In genomic region chr20:13638162-13638495, GRCh38 we compare ENCODE assay signal across 8 cellular contexts. TPM values are rescaled to one million over a fixed set of nuclear protein-coding genes. Genes with fewer than 3 reads are reported as not detected.
A peak's percentile ranks its signal among the peaks of the same experiment; 100 is the strongest.
DNase-seq lines count a peak whose midpoint lies in the region; ATAC-seq and TF ChIP-seq lines count a peak whose summit lies in the region.

No MANE protein-coding gene starts in this region.

- no peaks in the 10 kb centered on the region for H3K27me3 Mint-ChIP-seq in activated T-cell treated with anti-CD3 and anti-CD28 coated beads, Interleukin-2, amount 50 U/mL, for 72 hours (ENCODE audit: low read depth)
- H3K27me3 Mint-ChIP-seq in progenitor cell of endocrine pancreas, result peaks cover 13% of the 10 kb centered on the region

- TF ChIP-seq CTCF in RWPE2 (IDR thresholded peaks at IDR 0.05; ENCODE audit: poor library complexity, severe bottlenecking) (no peak), fibroblast of mammary gland (conservative IDR thresholded peaks at IDR 0.05; ENCODE audit: control insufficient read depth, insufficient read depth, low read depth, low read length) (no peak), progenitor cell of endocrine pancreas (IDR thresholded peaks at IDR 0.05; ENCODE audit: unreplicated experiment) (no peak)

- no peaks in the 10 kb centered on the region for H3K36me3 ChIP-seq in RWPE2 (ENCODE audit: low read depth)

- H3K4me1 ChIP-seq in RWPE2 (ENCODE audit: insufficient read depth, poor library complexity, severe bottlenecking), result peaks cover 12% of the 10 kb centered on the region

- H3K4me3 ChIP-seq in RWPE2 (ENCODE audit: severe bottlenecking) (peak overlapping the region; percentile 81), fibroblast of mammary gland (ENCODE audit: control insufficient read depth, low read depth, low read length) (peak overlapping the region; percentile 94)

- H3K36me3 Mint-ChIP-seq in activated T-cell treated with anti-CD3 and anti-CD28 coated beads, Interleukin-2, amount 50 U/mL, for 72 hours (ENCODE audit: insufficient read depth in 2 of 2), result peaks cover 0 to 2% of the 10 kb centered on the region in 2 donors
- H3K36me3 Mint-ChIP-seq in progenitor cell of endocrine pancreas (ENCODE audit: insufficient read depth), result peaks cover 3% of the 10 kb centered on the region

- no peaks in the 10 kb centered on the region for H3K9me3 ChIP-seq in RWPE2 (ENCODE audit: severe bottlenecking)

- H3K4me3 Mint-ChIP-seq in activated T-cell treated with anti-CD3 and anti-CD28 coated beads, Interleukin-2, amount 50 U/mL, for 72 hours, result peak overlapping the region; percentile 95 to 99
- H3K4me3 Mint-ChIP-seq in progenitor cell of endocrine pancreas (ENCODE audit: low read depth), result peak overlapping the region; percentile 91

- peak overlapping the region; percentile 50 for H3K27ac Mint-ChIP-seq in activated T-cell treated with anti-CD3 and anti-CD28 coated beads, Interleukin-2, amount 50 U/mL, for 72 hours
- H3K27ac Mint-ChIP-seq in progenitor cell of endocrine pancreas, result peak overlapping the region; percentile 95

- peak overlapping the region; percentile 70 for H3K27ac ChIP-seq in RWPE2 (ENCODE audit: poor library complexity, severe bottlenecking)
- no peak overlapping the region for H3K27ac ChIP-seq in caudate nucleus (ENCODE audit: low read depth, low read length)

- H3K9me3 Mint-ChIP-seq in activated T-cell treated with anti-CD3 and anti-CD28 coated beads, Interleukin-2, amount 50 U/mL, for 72 hours, result no peaks in the 10 kb centered on the region
- no peaks in the 10 kb centered on the region for H3K9me3 Mint-ChIP-seq in progenitor cell of endocrine pancreas (ENCODE audit: low read depth)

- no peaks in the 10 kb centered on the region for H3K27me3 ChIP-seq in RWPE2 (ENCODE audit: insufficient read depth, poor library complexity, severe bottlenecking)

- H3K4me1 Mint-ChIP-seq in activated T-cell treated with anti-CD3 and anti-CD28 coated beads, Interleukin-2, amount 50 U/mL, for 72 hours (ENCODE audit: low read depth), result peaks cover 39% of the 10 kb centered on the region
- peaks cover 14% of the 10 kb centered on the region for H3K4me1 Mint-ChIP-seq in progenitor cell of endocrine pancreas (ENCODE audit: low read depth)

- ATAC-seq in activated T-cell treated with anti-CD3 and anti-CD28 coated beads, Interleukin-2, amount 50 U/mL, for 72 hours (replicated peaks in 1 of 2), result no peak
- ATAC-seq in RWPE2 (ENCODE audit: low read depth) (peak; percentile 34), HG03378 (IDR thresholded peaks at IDR 0.05; ENCODE audit: unreplicated experiment) (no peak), GM18861 (IDR thresholded peaks at IDR 0.05; ENCODE audit: unreplicated experiment) (no peak)

- no peak for DNase-seq in activated T-cell treated with anti-CD3 and anti-CD28 coated beads, Interleukin-2, amount 50 U/mL, for 72 hours
- DNase-seq in activated T-cell treated with anti-CD3 and anti-CD28 coated beads, Interleukin-2, amount 50 U/mL, for 1 hour, result no peak
- DNase-seq in RWPE2 (ENCODE audit: low spot score) (no peak), fibroblast of mammary gland (ENCODE audit: low read depth) (peak; percentile 25), progenitor cell of endocrine pancreas (ENCODE audit: low spot score, unreplicated experiment) (no peak), caudate nucleus (lab: John Stamatoyannopoulos, UW) (no peak)

RNA-seq across cellular contexts. Expression of gene TASP1, which starts 0.6 kb away (rescaled TPM):
- total RNA-seq in activated T-cell treated with anti-CD3 and anti-CD28 coated beads, Interleukin-2, amount 50 U/mL, for 72 hours, result 1 to 10 TPM; 8.9 to 9.8 TPM
- 18.6 and 22.4 TPM in 2 replicates for total RNA-seq in progenitor cell of endocrine pancreas
